In genomic region chr16:26005336-26005735, GRCh38 we compare ENCODE assay signal across 24 cellular contexts.
DNase-seq lines count a peak whose midpoint lies in the region; ATAC-seq, FAIRE-seq and TF ChIP-seq lines count a peak whose summit lies in the region.
"Had no signal": no experiment of that assay in that cellular context is flagged by ENCODE, and none has a peak within 500 bp of the region (broad histone marks: within the 10 kb centered on the region; RNA-seq: fewer than 3 reads in every experiment).

No MANE protein-coding gene starts in this region.

- TF ChIP-seq CTCF in D721Med (IDR thresholded peaks at IDR 0.05; ENCODE audit: insufficient read depth, missing control alignments): no peak
- no peak for TF ChIP-seq CTCF in progenitor cell of endocrine pancreas (IDR thresholded peaks at IDR 0.05; ENCODE audit: unreplicated experiment)

- FAIRE-seq in D721Med (lab: Jason Lieb, UNC): peak; percentile 55
- FAIRE-seq: A549, GM19239, HepG2 had no signal

- H3K27me3 Mint-ChIP-seq in progenitor cell of endocrine pancreas: peaks cover 64% of the 10 kb centered on the region

- H3K4me3 Mint-ChIP-seq in progenitor cell of endocrine pancreas (ENCODE audit: low read depth): peak overlapping the region; percentile 23
- H3K4me3 Mint-ChIP-seq: CD14-positive monocyte; CD8-positive, alpha-beta memory T cell had no signal

- peaks cover 5% of the 10 kb centered on the region for H3K4me1 Mint-ChIP-seq in progenitor cell of endocrine pancreas (ENCODE audit: low read depth)
- H3K4me1 Mint-ChIP-seq: CD14-positive monocyte; CD8-positive, alpha-beta memory T cell had no signal

- ATAC-seq in GM21360 (IDR thresholded peaks at IDR 0.05; ENCODE audit: unreplicated experiment): no peak
- ATAC-seq: A549, HepG2 had no signal

- no peak for DNase-seq in D721Med (ENCODE audit: insufficient read length, low spot score)
- peak; percentile 82 for DNase-seq in NCI-H1436 (lab: John Stamatoyannopoulos, UW)
- DNase-seq in NCI-H748 (lab: John Stamatoyannopoulos, UW; ENCODE audit: unreplicated experiment): peak; percentile 71
- no peak for DNase-seq in progenitor cell of endocrine pancreas (ENCODE audit: low spot score, unreplicated experiment)
- no peak for DNase-seq in LoVo (ENCODE audit: low spot score)
- DNase-seq in activated T-cell treated with anti-CD3 and anti-CD28 coated beads for 4 hours: no peak
- DNase-seq: BE2C; CD8-positive, alpha-beta memory T cell; DMS153; DND-41; H7; Karpas-422; NCI-H1417; NCI-H187 treated with DMSO at 0.1 percent for 48 hours; NCI-H2227 treated with DMSO at 0.1 percent for 48 hours; NCI-H524; Right ventricle myocardium superior; RPMI8226; T-helper 2 cell had no signal

- H3K27ac Mint-ChIP-seq in progenitor cell of endocrine pancreas: peak overlapping the region; percentile 18
- H3K27ac Mint-ChIP-seq: CD14-positive monocyte; CD8-positive, alpha-beta memory T cell had no signal

- peaks cover 14% of the 10 kb centered on the region for H3K9me3 Mint-ChIP-seq in progenitor cell of endocrine pancreas (ENCODE audit: low read depth)

- peaks cover 4% of the 10 kb centered on the region for H3K36me3 Mint-ChIP-seq in progenitor cell of endocrine pancreas (ENCODE audit: insufficient read depth)
- H3K36me3 Mint-ChIP-seq: CD14-positive monocyte; CD8-positive, alpha-beta memory T cell had no signal

Comparison
In these comparisons a context has a peak if more than half of its experiments do, and no peak if none do; other contexts are left out.
1. DNase-seq: peak in NCI-H1436 (single experiment) and NCI-H748 (single experiment); none in D721Med (single experiment), progenitor cell of endocrine pancreas (single experiment), LoVo (single experiment) and activated T-cell treated with anti-CD3 and anti-CD28 coated beads for 4 hours (single experiment).